8 cellular contexts compared by ENCODE assay signal in genomic region chr4:101345271-101345595, GRCh38. TPM values are rescaled to one million over a fixed set of nuclear protein-coding genes. Genes with fewer than 3 reads are reported as not detected.
A peak's percentile ranks its signal among the peaks of the same experiment; 100 is the strongest.
DNase-seq lines count a peak whose midpoint lies in the region; TF ChIP-seq lines count a peak whose summit lies in the region.

No MANE protein-coding gene starts in this region.

- H3K36me3 ChIP-seq in muscle layer of colon (ENCODE audit: insufficient read depth, low read length): no peaks in the 10 kb centered on the region

- H3K4me3 ChIP-seq in choroid plexus epithelial cell (ENCODE audit: low read depth, low read length) (peak overlapping the region; percentile 87), muscle layer of colon (ENCODE audit: low read depth in 1 of 2, low read length in 2 of 2) (peak overlapping the region; percentile 78 to 99)

- no peaks in the 10 kb centered on the region for H3K9me3 ChIP-seq in muscle layer of colon (ENCODE audit: low read length)

- H3K4me1 ChIP-seq in muscle layer of colon (ENCODE audit: insufficient read depth, low read length): peaks cover 29% of the 10 kb centered on the region

- no peak overlapping the region for H3K9ac ChIP-seq in muscle layer of colon (ENCODE audit: low read length)

- no peak for TF ChIP-seq CTCF in choroid plexus epithelial cell (conservative IDR thresholded peaks at IDR 0.05; ENCODE audit: low read depth, low read length)

- H3K27ac ChIP-seq in muscle layer of colon (ENCODE audit: low read depth, low read length): peak overlapping the region; percentile 97

- DNase-seq in H4 (ENCODE audit: low spot score) (peak; percentile 39), RPMI8226 (peak; percentile 11), choroid plexus epithelial cell (ENCODE audit: low read depth) (peak; percentile 55), HuH-7 (ENCODE audit: low spot score) (no peak), NCI-H2107 treated with DMSO at 0.1 percent for 48 hours (lab: John Stamatoyannopoulos, UW; ENCODE audit: unreplicated experiment) (no peak), NCI-H82 (lab: John Stamatoyannopoulos, UW) (no peak), A172 (ENCODE audit: low spot score) (no peak)

- H3K27me3 ChIP-seq in muscle layer of colon (ENCODE audit: control insufficient read depth in 1 of 2, insufficient read depth in 2 of 2, low read length in 2 of 2): no peaks in the 10 kb centered on the region

RNA-seq across cellular contexts. Expression of gene PPP3CA, which starts 2.1 kb away (rescaled TPM):
- 34.5 and 36.8 TPM in 2 replicates for total RNA-seq in H4 (2014; rRNA removed; shearing (Covaris generic))
- 40.6 and 48.0 TPM in 2 replicates for total RNA-seq in A172 (2014; rRNA removed; shearing (Covaris generic))

Comparison
In these comparisons a context has a peak if more than half of its experiments do, and no peak if none do; other contexts are left out.
1. DNase-seq: peak in H4 (single experiment), RPMI8226 (single experiment) and choroid plexus epithelial cell (single experiment); none in HuH-7 (single experiment), NCI-H2107 treated with DMSO at 0.1 percent for 48 hours (single experiment), NCI-H82 (single experiment) and A172 (single experiment).